ENCODE assay signal across 10 cellular contexts in genomic region chr17:81037783-81038733, GRCh38. TPM values are rescaled to one million over a fixed set of nuclear protein-coding genes. Genes with fewer than 3 reads are reported as not detected.
DNase-seq lines count a peak whose midpoint lies in the region; ATAC-seq and TF ChIP-seq lines count a peak whose summit lies in the region.
"Had no signal": no experiment of that assay in that cellular context is flagged by ENCODE, and none has a peak within 500 bp of the region (broad histone marks: within the 10 kb centered on the region; RNA-seq: fewer than 3 reads in every experiment).

No MANE protein-coding gene starts in this region.

- no peak overlapping the region for H2BK120ac ChIP-seq in IMR-90 (ENCODE audit: low read depth, low read length)

- H3K4me2 ChIP-seq in IMR-90 (ENCODE audit: low read depth, low read length), result no peak overlapping the region
- peak overlapping the region; percentile 94 for H3K4me2 ChIP-seq in skeletal muscle satellite cell (ENCODE audit: low read length)
- no peak overlapping the region for H3K4me2 ChIP-seq in OCI-LY7 (ENCODE audit: low read length)

- peaks cover 54% of the 10 kb centered on the region for H3K4me1 Mint-ChIP-seq in MCF 10A (ENCODE audit: insufficient read depth, unreplicated experiment)

- no peak overlapping the region for H2AFZ ChIP-seq in IMR-90 (replicated peaks; ENCODE audit: low read length, poor library complexity)
- H2AFZ ChIP-seq in OCI-LY7 (ENCODE audit: low read length), result no peak overlapping the region

- TF ChIP-seq CTCF in IMR-90 (conservative IDR thresholded peaks at IDR 0.05; ENCODE audit: low read depth, low read length) (no peak), MCF 10A (IDR thresholded peaks at IDR 0.05; ENCODE audit: unreplicated experiment) (no peak), OCI-LY7 (conservative IDR thresholded peaks at IDR 0.05; ENCODE audit: low read length) (no peak)

- H3K4ac ChIP-seq in IMR-90 (ENCODE audit: low read depth, low read length), result no peak overlapping the region

- no peaks in the 10 kb centered on the region for H3K9me2 ChIP-seq in OCI-LY7 (ENCODE audit: insufficient read depth, low read length)

- H3K9me3 Mint-ChIP-seq in MCF 10A (ENCODE audit: unreplicated experiment), result no peaks in the 10 kb centered on the region
- H3K9me3 Mint-ChIP-seq: activated naive CD4-positive, alpha-beta T cell treated with anti-CD3 and anti-CD28 coated beads, Interleukin-2, amount 50 U/mL, for 24 hours had no signal

- H3K27me3 ChIP-seq in IMR-90 (ENCODE audit: control insufficient read depth, insufficient read depth, low read length), result no peaks in the 10 kb centered on the region
- no peaks in the 10 kb centered on the region for H3K27me3 ChIP-seq in skeletal muscle satellite cell (ENCODE audit: control insufficient read depth, insufficient read depth, low read length)
- H3K27me3 ChIP-seq in HAP-1 (ENCODE audit: low read depth), result no peaks in the 10 kb centered on the region

- H3K9ac ChIP-seq in IMR-90 (ENCODE audit: low read depth, low read length) (no peak overlapping the region), skeletal muscle satellite cell (ENCODE audit: low read depth, low read length) (no peak overlapping the region)

- BruUV-seq in IMR-90 (replicated peaks; lab: Mats Ljungman, UMichigan), result no TSS peak
- BruUV-seq in MCF 10A (replicated peaks; lab: Mats Ljungman, UMichigan), result no TSS peak
- no TSS peak for BruUV-seq in OCI-LY7 (replicated peaks; lab: Mats Ljungman, UMichigan)

- POLR2A ChIA-PET in IMR-90 (lab: Charles Lee; ENCODE audit: unreplicated experiment), result no interaction called here
- POLR2A ChIA-PET in MCF 10A (lab: Yijun Ruan, JAX), result interaction anchor here (1.5 to 8.2 kb wide), 7 partner anchors 7 to 201 kb away, joined by 4 to 60 read pairs (median 10); partner anchors contain the start of genes CEP131, NDUFAF8 and TEPSIN
- POLR2A ChIA-PET in OCI-LY7 (lab: Charles Lee), result no interaction called here

- no peak for DNase-seq in IMR-90
- peak; percentile 44 for DNase-seq in MCF 10A (ENCODE audit: unreplicated experiment)
- peak; percentile 59 for DNase-seq in kidney glomerular epithelial cell (lab: John Stamatoyannopoulos, UW)
- DNase-seq in activated naive CD4-positive, alpha-beta T cell treated with anti-CD3 and anti-CD28 coated beads, Interleukin-2, amount 50 U/mL, for 16 hours, result no peak
- DNase-seq in OCI-LY7 (ENCODE audit: low spot score), result no peak
- no peak for DNase-seq in HAP-1 (ENCODE audit: low spot score in 2 of 2)
- DNase-seq in stimulated activated naive CD4-positive, alpha-beta T cell treated with Interleukin-2 at 50 U/mL for 16 hours (lab: John Stamatoyannopoulos, UW), result no peak
- DNase-seq: MM.1S had no signal

- no peak overlapping the region for H2AK9ac ChIP-seq in IMR-90 (replicated peaks; ENCODE audit: low read depth, low read length, poor library complexity)

- no peaks in the 10 kb centered on the region; the same call in 1 of the 2 replicates for H3K36me3 ChIP-seq in IMR-90 (ENCODE audit: control insufficient read depth, insufficient read depth, low read length)
- H3K36me3 ChIP-seq in skeletal muscle satellite cell (ENCODE audit: insufficient read depth, low read length), result no peaks in the 10 kb centered on the region
- no peaks in the 10 kb centered on the region for H3K36me3 ChIP-seq in OCI-LY7 (ENCODE audit: insufficient read depth, low read length)
- peaks cover 8% of the 10 kb centered on the region; the same call in 1 of the 2 replicates for H3K36me3 ChIP-seq in HAP-1 (replicated peaks)

- no peaks in the 10 kb centered on the region for H3K27me3 Mint-ChIP-seq in MCF 10A (ENCODE audit: insufficient read depth, unreplicated experiment)
- H3K27me3 Mint-ChIP-seq: activated naive CD4-positive, alpha-beta T cell treated with anti-CD3 and anti-CD28 coated beads, Interleukin-2, amount 50 U/mL, for 24 hours had no signal

- H3K79me1 ChIP-seq in IMR-90 (ENCODE audit: low read depth in 1 of 2, low read length in 2 of 2), result peaks cover 7 to 62% of the 10 kb centered on the region in 2 experiments

- intact Hi-C loops in IMR-90 (cut with micrococcal nuclease) (no loop called here), MCF 10A (cut with micrococcal nuclease) (loop anchor here (2.0 kb wide), 1 partner anchor 13 kb away; no protein-coding TSS in a partner anchor), OCI-LY7 (cut with micrococcal nuclease; ENCODE audit: unreplicated experiment) (no loop called here)

- no peak for TF ChIP-seq POLR2A in IMR-90 (IDR thresholded peaks at IDR 0.05; ENCODE audit: low read depth, low read length)

- WGBS in IMR-90 (ENCODE audit: extremely low coverage in 2 of 2, insufficient read length in 1 of 2), 2 experiments, result 73% methylated on average over 5 of the region's 31 CpGs; no CpG with 5 or more reads in 1 of the 2 experiments

- H3K36me3 Mint-ChIP-seq in MCF 10A (ENCODE audit: insufficient read depth, unreplicated experiment), result peaks cover 31% of the 10 kb centered on the region

- no peak overlapping the region for H3K23ac ChIP-seq in IMR-90 (ENCODE audit: low read depth, low read length)

- in situ Hi-C loops in IMR-90 (cut with MboI; ENCODE audit: low sequenced_read_pairs), result no loop called here
- in situ Hi-C loops in HAP-1 (cut with MboI; ENCODE audit: low sequenced_read_pairs), result no loop called here

- H3K27ac ChIP-seq in IMR-90 (ENCODE audit: insufficient read depth, low read length), result no peak overlapping the region
- no peak overlapping the region for H3K27ac ChIP-seq in OCI-LY7 (ENCODE audit: low read depth, low read length, poor library complexity, severe bottlenecking)

- no peak overlapping the region for H3K14ac ChIP-seq in IMR-90 (replicated peaks; ENCODE audit: low read depth, low read length)

- H2AK5ac ChIP-seq in IMR-90 (ENCODE audit: low read depth, low read length), result 0 out of 2 replicates have a peak overlapping the region, but pooled peaks have one; percentile 16

- no peak overlapping the region for H4K5ac ChIP-seq in IMR-90 (ENCODE audit: low read depth, low read length)

- H4K91ac ChIP-seq in IMR-90 (ENCODE audit: insufficient read depth, low read depth, low read length), result no peak overlapping the region

- H4K20me1 ChIP-seq in IMR-90 (ENCODE audit: insufficient read depth, low read length) (peaks cover 47% of the 10 kb centered on the region), OCI-LY7 (ENCODE audit: insufficient read depth, low read length) (0 out of 2 replicates have a peak, but pooled peaks cover 4% of the 10 kb centered on the region)

- no peaks in the 10 kb centered on the region for H3K9me3 ChIP-seq in IMR-90 (ENCODE audit: control insufficient read depth, insufficient read depth, low read length)
- H3K9me3 ChIP-seq in skeletal muscle satellite cell (replicated peaks; ENCODE audit: low read length), result no peaks in the 10 kb centered on the region
- no peaks in the 10 kb centered on the region for H3K9me3 ChIP-seq in OCI-LY7 (ENCODE audit: low read length)
- no peaks in the 10 kb centered on the region for H3K9me3 ChIP-seq in HAP-1

- ATAC-seq in IMR-90 (ENCODE audit: low read depth), result no peak

- no peak overlapping the region for H3K56ac ChIP-seq in IMR-90 (ENCODE audit: extremely low read depth, insufficient read depth, low read length)

- no peak overlapping the region for H2BK15ac ChIP-seq in IMR-90 (ENCODE audit: low read depth, low read length)

- H3K18ac ChIP-seq in IMR-90 (ENCODE audit: low read depth, low read length), result no peak overlapping the region

- no peaks in the 10 kb centered on the region for H3K79me2 ChIP-seq in OCI-LY7 (ENCODE audit: insufficient read depth, low read depth, low read length)

- H2BK5ac ChIP-seq in IMR-90 (ENCODE audit: low read depth, low read length, poor library complexity, severe bottlenecking), result no peak overlapping the region

- dilution Hi-C loops in IMR-90 (cut with HindIII; ENCODE audit: low sequenced_read_pairs, unreplicated experiment), result no loop called here

- H3K9me1 ChIP-seq in IMR-90 (ENCODE audit: insufficient read depth, low read length), result peaks cover 18% of the 10 kb centered on the region

- H4K8ac ChIP-seq in IMR-90 (ENCODE audit: low read depth in 2 of 2, low read length in 2 of 2), result no peak overlapping the region

- CTCF ChIA-PET in IMR-90 (lab: Yijun Ruan, JAX), result interaction anchor here (1.2 kb wide), 1 partner anchor 13 kb away, joined by 4 read pairs; no protein-coding TSS in a partner anchor
- CTCF ChIA-PET in MCF 10A (lab: Yijun Ruan, JAX), result interaction anchor here (0.9 to 2.1 kb wide), 8 partner anchors 11 to 79 kb away, joined by 3 to 20 read pairs (median 4); no protein-coding TSS in a partner anchor
- CTCF ChIA-PET in OCI-LY7 (lab: Charles Lee; ENCODE audit: unreplicated experiment), result no interaction called here

- no peak overlapping the region for H2BK20ac ChIP-seq in IMR-90 (ENCODE audit: low read depth, low read length)

- H3K27ac Mint-ChIP-seq in MCF 10A (ENCODE audit: low read depth, unreplicated experiment), result peak overlapping the region; percentile 79
- H3K27ac Mint-ChIP-seq: activated naive CD4-positive, alpha-beta T cell treated with anti-CD3 and anti-CD28 coated beads, Interleukin-2, amount 50 U/mL, for 24 hours had no signal

- peak overlapping the region; percentile 81 for H3K4me3 Mint-ChIP-seq in MCF 10A (ENCODE audit: unreplicated experiment)
- H3K4me3 Mint-ChIP-seq: activated naive CD4-positive, alpha-beta T cell treated with anti-CD3 and anti-CD28 coated beads, Interleukin-2, amount 50 U/mL, for 24 hours had no signal

- no peak for TF ChIP-seq RAD21 in IMR-90 (IDR thresholded peaks at IDR 0.05; ENCODE audit: low read length)

- peaks cover 15% of the 10 kb centered on the region for H3K4me1 ChIP-seq in IMR-90 (ENCODE audit: control insufficient read depth, insufficient read depth, low read length)
- H3K4me1 ChIP-seq in skeletal muscle satellite cell (ENCODE audit: control insufficient read depth, insufficient read depth, low read length), result peaks cover 58% of the 10 kb centered on the region
- peaks cover 5% of the 10 kb centered on the region for H3K4me1 ChIP-seq in OCI-LY7 (ENCODE audit: insufficient read depth, low read length, poor library complexity, severe bottlenecking)
- peaks cover 21% of the 10 kb centered on the region for H3K4me1 ChIP-seq in HAP-1

- H3K4me3 ChIP-seq in IMR-90 (ENCODE audit: insufficient read depth, low read depth, low read length), result no peak overlapping the region
- peak overlapping the region; percentile 55 for H3K4me3 ChIP-seq in skeletal muscle satellite cell (ENCODE audit: low read length)
- no peak overlapping the region for H3K4me3 ChIP-seq in OCI-LY7 (ENCODE audit: low read depth, low read length, poor library complexity, severe bottlenecking)
- H3K4me3 ChIP-seq in HAP-1, result no peak overlapping the region

RNA-seq across cellular contexts. Expression of gene BAIAP2, which starts 3.1 kb away (rescaled TPM):
- total RNA-seq in IMR-90 (2012; rRNA removed), result 18.3 and 22.8 TPM in 2 replicates
- 32.6 and 36.1 TPM in 2 replicates for polyA plus RNA-seq in IMR-90 (2012; rRNA removed)
- polyA plus RNA-seq in IMR-90 (2012; cell fraction: cytosol; rRNA removed), result 27.3 and 38.0 TPM in 2 replicates
- 37.9 and 82.6 TPM in 2 replicates for polyA plus RNA-seq in IMR-90 (2012; cell fraction: nucleus; rRNA removed; ENCODE audit: low replicate concordance)
- 46.4 and 67.0 TPM in 2 replicates for total RNA-seq in MCF 10A (2022)
- total RNA-seq in skeletal muscle satellite cell (2012; rRNA removed), result 25.8 and 35.5 TPM in 2 replicates
- total RNA-seq in OCI-LY7 (2014; rRNA removed; shearing (Covaris generic)), result 1.3 and 2.1 TPM in 2 replicates
- total RNA-seq in OCI-LY7 (2022), result 2.1 and 2.3 TPM in 2 replicates

RNA-seq across cellular contexts. Expression of gene CHMP6, which starts 46.4 kb away (rescaled TPM):
- total RNA-seq in IMR-90 (2012; rRNA removed), result 5.0 and 7.2 TPM in 2 replicates
- 40.3 and 44.2 TPM in 2 replicates for polyA plus RNA-seq in IMR-90 (2012; rRNA removed)
- polyA plus RNA-seq in IMR-90 (2012; cell fraction: cytosol; rRNA removed), result 36.0 and 41.8 TPM in 2 replicates
- polyA plus RNA-seq in IMR-90 (2012; cell fraction: nucleus; rRNA removed; ENCODE audit: low replicate concordance), result 18.8 and 27.5 TPM in 2 replicates
- total RNA-seq in MCF 10A (2022), result 19.5 and 22.6 TPM in 2 replicates
- total RNA-seq in skeletal muscle satellite cell (2012; rRNA removed), result 17.0 and 18.1 TPM in 2 replicates
- 7.9 and 10.8 TPM in 2 replicates for total RNA-seq in OCI-LY7 (2014; rRNA removed; shearing (Covaris generic))
- 23.6 and 23.8 TPM in 2 replicates for total RNA-seq in OCI-LY7 (2022)

Comparison
In these comparisons a context has a peak if more than half of its experiments do, and no peak if none do; other contexts are left out.
1. DNase-seq: peak in MCF 10A (single experiment) and kidney glomerular epithelial cell (single experiment); none in IMR-90 (single experiment), activated naive CD4-positive, alpha-beta T cell treated with anti-CD3 and anti-CD28 coated beads, Interleukin-2, amount 50 U/mL, for 16 hours (single experiment), OCI-LY7 (single experiment), HAP-1 (0 of 2) and stimulated activated naive CD4-positive, alpha-beta T cell treated with Interleukin-2 at 50 U/mL for 16 hours (single experiment).